ENCODE assay signal across 8 cellular contexts in the genomic region with DNA sequence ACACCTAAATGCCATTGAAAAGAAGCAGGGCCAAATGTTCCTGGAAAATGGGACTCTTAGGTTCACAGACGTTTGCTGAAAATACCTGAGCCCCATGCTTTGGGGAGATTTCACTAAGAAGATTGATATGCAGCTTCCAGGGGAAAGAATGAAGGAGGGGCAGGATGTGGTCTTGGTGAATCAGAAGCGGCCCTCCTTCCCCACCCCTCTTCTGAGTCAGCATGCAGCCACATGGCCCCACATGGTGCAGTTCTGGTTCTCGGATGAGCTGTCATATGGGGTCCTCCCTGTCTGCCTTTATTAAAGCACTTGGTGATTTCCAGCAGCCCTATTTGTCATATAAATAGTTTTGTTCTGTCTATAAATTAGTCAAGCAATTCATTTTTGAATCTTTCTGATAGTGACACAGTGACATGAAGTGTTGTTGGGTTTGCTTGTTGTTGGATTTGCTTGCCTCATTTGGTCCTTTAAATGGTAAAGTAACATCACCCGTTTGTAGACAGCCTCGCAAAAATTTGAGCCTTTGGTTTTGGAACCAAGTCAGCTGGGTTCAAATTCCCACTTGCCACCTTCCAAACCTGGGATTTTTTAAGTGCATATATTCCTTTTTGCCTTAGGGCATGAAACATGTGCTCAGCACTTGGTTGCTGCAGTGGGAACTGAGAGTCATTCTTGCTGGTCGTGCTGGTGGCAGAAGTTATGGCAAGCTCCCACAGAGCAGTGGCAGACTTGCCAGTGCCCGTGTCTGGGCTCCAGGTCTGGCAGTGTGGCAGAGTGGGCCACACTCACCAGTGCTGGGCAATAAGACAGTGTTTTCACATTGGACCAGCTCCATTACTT.
DNase-seq lines count a peak whose midpoint lies in the region; ATAC-seq and TF ChIP-seq lines count a peak whose summit lies in the region.

No MANE protein-coding gene starts in this region.

- CTCF ChIA-PET in activated CD4-positive, alpha-beta T cell treated with anti-CD3 and anti-CD28 coated beads, Interleukin-2, amount 10 ng/mL, durations not matched to agents 7 days and 5 days (lab: Charles Lee), result interaction anchor here (0.7 to 1.5 kb wide), 6 partner anchors 10 to 314 kb away, joined by 3 to 4 read pairs (median 4); partner anchors contain the start of gene FAM133B

- TF ChIP-seq RAD21 in Ishikawa (IDR thresholded peaks at IDR 0.05; ENCODE audit: low read depth), result no peak

- peaks cover 19% of the 10 kb centered on the region for H3K4me1 Mint-ChIP-seq in activated CD4-positive, alpha-beta T cell treated with anti-CD3 and anti-CD28 coated beads, Interleukin-2, amount 10 ng/mL, durations not matched to agents 7 days and 5 days

- no peak overlapping the region for H3K4me3 Mint-ChIP-seq in activated CD4-positive, alpha-beta T cell treated with anti-CD3 and anti-CD28 coated beads, Interleukin-2, amount 10 ng/mL, durations not matched to agents 7 days and 5 days

- peak overlapping the region; percentile 54 for H3K27ac Mint-ChIP-seq in activated CD4-positive, alpha-beta T cell treated with anti-CD3 and anti-CD28 coated beads, Interleukin-2, amount 10 ng/mL, durations not matched to agents 7 days and 5 days

- in situ Hi-C loops in Caki2 (cut with HindIII; ENCODE audit: low pct_unique_long_range_greater_than_20kb, low sequenced_read_pairs), result no loop called here

- TF ChIP-seq CTCF in epithelial cell of esophagus (IDR thresholded peaks at IDR 0.05; ENCODE audit: insufficient read depth, low read depth, low read length, missing control alignments), result no peak

- DNase-seq in Caki2 (ENCODE audit: low read depth), result peak; percentile 83
- DNase-seq in activated CD4-positive, alpha-beta T cell treated with anti-CD3 and anti-CD28 coated beads, Interleukin-2, amount 10 ng/mL, durations not matched to agents 7 days and 5 days, result peak; percentile 80
- peak; percentile 99 for DNase-seq in epithelial cell of esophagus (ENCODE audit: low read depth)
- DNase-seq in stimulated activated CD4-positive, alpha-beta T cell treated with anti-CD3 and anti-CD28 coated beads, Interleukin-2, amount 100 ng/mL, for 48 hours, result peak; percentile 68 to 76
- DNase-seq in Right ventricle myocardium superior, result no peak
- DNase-seq in NCI-H2081 (lab: John Stamatoyannopoulos, UW), result no peak

- no peaks in the 10 kb centered on the region for H3K27me3 Mint-ChIP-seq in activated CD4-positive, alpha-beta T cell treated with anti-CD3 and anti-CD28 coated beads, Interleukin-2, amount 10 ng/mL, durations not matched to agents 7 days and 5 days

- H3K9me3 Mint-ChIP-seq in activated CD4-positive, alpha-beta T cell treated with anti-CD3 and anti-CD28 coated beads, Interleukin-2, amount 10 ng/mL, durations not matched to agents 7 days and 5 days, result peaks cover 17% of the 10 kb centered on the region

- no peak overlapping the region for H3K4me3 ChIP-seq in epithelial cell of esophagus (ENCODE audit: low read length)

- ATAC-seq in GM21576 (IDR thresholded peaks at IDR 0.05; ENCODE audit: unreplicated experiment) (peak; percentile 98), Right ventricle myocardium superior (ENCODE audit: poor library complexity) (no peak)

- TF ChIP-seq EP300 in Ishikawa (IDR thresholded peaks at IDR 0.05; ENCODE audit: borderline replicate concordance), result 0 out of 2 replicates have a peak, but pooled peaks have one; percentile 56

- POLR2A ChIA-PET in activated CD4-positive, alpha-beta T cell treated with anti-CD3 and anti-CD28 coated beads, Interleukin-2, amount 10 ng/mL, durations not matched to agents 7 days and 5 days (lab: Charles Lee), result no interaction called here

- peaks cover 8% of the 10 kb centered on the region for H3K36me3 Mint-ChIP-seq in activated CD4-positive, alpha-beta T cell treated with anti-CD3 and anti-CD28 coated beads, Interleukin-2, amount 10 ng/mL, durations not matched to agents 7 days and 5 days (ENCODE audit: low read depth)

- intact Hi-C loops in Right ventricle myocardium superior (cut with DNase I), result no loop called here

TF ChIP-seq in Ishikawa, 13 proteins besides CTCF, POLR2A, EP300 and RAD21:
- TF ChIP-seq MAX (IDR thresholded peaks at IDR 0.05), result peak; percentile 44; the same call in 1 of the 2 replicates
- TF ChIP-seq, protein P1, sequence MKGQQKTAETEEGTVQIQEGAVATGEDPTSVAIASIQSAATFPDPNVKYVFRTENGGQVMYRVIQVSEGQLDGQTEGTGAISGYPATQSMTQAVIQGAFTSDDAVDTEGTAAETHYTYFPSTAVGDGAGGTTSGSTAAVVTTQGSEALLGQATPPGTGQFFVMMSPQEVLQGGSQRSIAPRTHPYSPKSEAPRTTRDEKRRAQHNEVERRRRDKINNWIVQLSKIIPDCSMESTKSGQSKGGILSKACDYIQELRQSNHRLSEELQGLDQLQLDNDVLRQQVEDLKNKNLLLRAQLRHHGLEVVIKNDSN (IDR thresholded peaks at IDR 0.05), result no peak
- TF ChIP-seq TCF12 (IDR thresholded peaks at IDR 0.05; ENCODE audit: low read depth), result peak; percentile 27; the same call in 1 of the 2 replicates

Comparison
In these comparisons a context has a peak if more than half of its experiments do, and no peak if none do; other contexts are left out.
1. DNase-seq: peak in Caki2 (single experiment), activated CD4-positive, alpha-beta T cell treated with anti-CD3 and anti-CD28 coated beads, Interleukin-2, amount 10 ng/mL, durations not matched to agents 7 days and 5 days (single experiment), epithelial cell of esophagus (single experiment) and stimulated activated CD4-positive, alpha-beta T cell treated with anti-CD3 and anti-CD28 coated beads, Interleukin-2, amount 100 ng/mL, for 48 hours (2 of 2); none in Right ventricle myocardium superior (single experiment) and NCI-H2081 (0 of 2).